In genomic region chr3:25441234-25441856, GRCh38 we compare ENCODE assay signal across 8 cellular contexts. TPM values are rescaled to one million over a fixed set of nuclear protein-coding genes. Genes with fewer than 3 reads are reported as not detected.
DNase-seq lines count a peak whose midpoint lies in the region; ATAC-seq and TF ChIP-seq lines count a peak whose summit lies in the region.

No MANE protein-coding gene starts in this region.

- ATAC-seq in GM18519 (IDR thresholded peaks at IDR 0.05; ENCODE audit: low FRiP score, unreplicated experiment): no peak
- ATAC-seq in HG02623 (IDR thresholded peaks at IDR 0.05; ENCODE audit: unreplicated experiment): no peak

- H3K4me1 Mint-ChIP-seq in nephron progenitor cell: peaks cover 38% of the 10 kb centered on the region

- DNase-seq in CMK (ENCODE audit: low read depth) (peak; percentile 8), astrocyte of the cerebellum (ENCODE audit: low read depth) (no peak), nephron progenitor cell (no peak), SK-N-DZ (ENCODE audit: low spot score) (no peak), DMS79 treated with DMSO at 0.1 percent for 48 hours (lab: John Stamatoyannopoulos, UW) (no peak)
- DNase-seq in Jurkat, Clone E6-1 (ENCODE audit: low read depth, low spot score): peak; percentile 10

- peaks cover 7% of the 10 kb centered on the region for H3K27me3 Mint-ChIP-seq in nephron progenitor cell (ENCODE audit: low read depth, poor library complexity)

- H3K4me3 Mint-ChIP-seq in nephron progenitor cell: no peak overlapping the region

- no peaks in the 10 kb centered on the region for H3K9me3 Mint-ChIP-seq in nephron progenitor cell

- no peak overlapping the region for H3K4me3 ChIP-seq in Jurkat, Clone E6-1 (ENCODE audit: low read length)
- H3K4me3 ChIP-seq in astrocyte of the cerebellum (ENCODE audit: low read depth, low read length): no peak overlapping the region

- no peak overlapping the region for H3K27ac Mint-ChIP-seq in nephron progenitor cell

- H3K36me3 Mint-ChIP-seq in nephron progenitor cell (ENCODE audit: low read depth): peaks cover 5% of the 10 kb centered on the region

- in situ Hi-C loops in astrocyte of the cerebellum (cut with HindIII; ENCODE audit: low sequenced_read_pairs): no loop called here

- TF ChIP-seq CTCF in astrocyte of the cerebellum (IDR thresholded peaks at IDR 0.05; ENCODE audit: low read depth, low read length, missing control alignments) (peak; percentile 63), nephron progenitor cell (IDR thresholded peaks at IDR 0.05) (peak; percentile 50)

RNA-seq across cellular contexts. Expression of gene RARB, which starts 13.3 kb away (rescaled TPM):
- not detected for polyA plus RNA-seq in Jurkat, Clone E6-1 (2012; ENCODE audit: insufficient read depth, insufficient read length)
- 6.5 and 11.3 TPM in 2 replicates for polyA plus RNA-seq in SK-N-DZ (2014; cell fraction: cytosol; rRNA removed)
- 4.6 TPM in 2 replicates for polyA plus RNA-seq in SK-N-DZ (2014; cell fraction: nucleus; rRNA removed)

Comparison
In these comparisons a context has a peak if more than half of its experiments do, and no peak if none do; other contexts are left out.
1. DNase-seq: peak in CMK (single experiment) and Jurkat, Clone E6-1 (single experiment); none in astrocyte of the cerebellum (single experiment), nephron progenitor cell (single experiment), SK-N-DZ (single experiment) and DMS79 treated with DMSO at 0.1 percent for 48 hours (single experiment).